ENCODE assay signal across 33 cellular contexts in genomic region chr10:110848106-110848505, GRCh38.
"Had no signal": no experiment of that assay in that cellular context is flagged by ENCODE, and none has a peak within 500 bp of the region (broad histone marks: within the 10 kb centered on the region; RNA-seq: fewer than 3 reads in every experiment).

No MANE protein-coding gene starts in this region.

- H3K27me3 Mint-ChIP-seq: activated CD4-positive, alpha-beta memory T cell treated with anti-CD3 and anti-CD28 coated beads, Interleukin-2, amount 10 ng/mL, durations not matched to agents 7 days and 5 days; activated CD8-positive, alpha-beta memory T cell treated with anti-CD3 and anti-CD28 coated beads, Interleukin-2, amount 10 ng/mL, durations not matched to agents 7 days and 5 days; activated naive CD8-positive, alpha-beta T cell; activated naive CD8-positive, alpha-beta T cell treated with anti-CD3 and anti-CD28 coated beads, Interleukin-2, amount 50 U/mL, for 24 hours; central memory CD8-positive, alpha-beta T cell had no signal

- H3K36me3 ChIP-seq: cardiac muscle cell had no signal

- ATAC-seq: activated CD8-positive, alpha-beta memory T cell treated with anti-CD3 and anti-CD28 coated beads, Interleukin-2, amount 10 ng/mL, durations not matched to agents 7 days and 5 days; activated naive CD8-positive, alpha-beta T cell treated with anti-CD3 and anti-CD28 coated beads, Interleukin-2, amount 50 U/mL, for 24 hours had no signal

- H3K27ac ChIP-seq: cardiac muscle cell had no signal

- H3K27me3 ChIP-seq: cardiac muscle cell had no signal

- H3K4me3 Mint-ChIP-seq: activated CD4-positive, alpha-beta memory T cell treated with anti-CD3 and anti-CD28 coated beads, Interleukin-2, amount 10 ng/mL, durations not matched to agents 7 days and 5 days; activated CD8-positive, alpha-beta memory T cell treated with anti-CD3 and anti-CD28 coated beads, Interleukin-2, amount 10 ng/mL, durations not matched to agents 7 days and 5 days; activated naive CD4-positive, alpha-beta T cell treated with anti-CD3 and anti-CD28 coated beads, Interleukin-2, amount 10 ng/mL, durations not matched to agents 7 days and 5 days; activated naive CD8-positive, alpha-beta T cell treated with anti-CD3 and anti-CD28 coated beads, Interleukin-2, amount 50 U/mL, for 24 hours had no signal

- DNase-seq: activated CD4-positive, alpha-beta memory T cell treated with anti-CD3 and anti-CD28 coated beads, Interleukin-2, amount 10 ng/mL, durations not matched to agents 7 days and 5 days; activated CD4-positive, alpha-beta T cell treated with anti-CD3 and anti-CD28 coated beads for 1 hour; activated CD4-positive, alpha-beta T cell treated with anti-CD3 and anti-CD28 coated beads for 48 hours; activated CD4-positive, CD25-positive, alpha-beta regulatory T cell; activated CD8-positive, alpha-beta memory T cell treated with anti-CD3 and anti-CD28 coated beads for 24 hours; activated CD8-positive, alpha-beta memory T cell treated with anti-CD3 and anti-CD28 coated beads, Interleukin-2, amount 10 ng/mL, durations not matched to agents 7 days and 5 days; activated CD8-positive, alpha-beta memory T cell treated with anti-CD3 and anti-CD28 coated beads, Interleukin-2, amount 50 U/mL, for 48 hours; activated effector memory CD4-positive, alpha-beta T cell treated with Interleukin-2 at 50 U/mL for 16 hours; activated naive CD4-positive, alpha-beta T cell treated with anti-CD3 and anti-CD28 coated beads, Interleukin-2, amount 10 ng/mL, durations not matched to agents 7 days and 5 days; activated naive CD8-positive, alpha-beta T cell treated with anti-CD3 and anti-CD28 coated beads, Interleukin-2, amount 50 U/mL, for 24 hours; activated T-cell treated with anti-CD3 and anti-CD28 coated beads, Interleukin-2, amount 50 U/mL, for 48 hours; aorta; KG1; MM.1S; NCI-H1092 treated with DMSO at 0.1 percent for 48 hours; NCI-H1417; NCI-H146; NCI-H187; NCI-H2029 treated with DMSO at 0.1 percent for 48 hours; NCI-H2107; NCI-H2171; NCI-H510A; NCI-H748 treated with DMSO at 0.1 percent for 48 hours; NK-92 treated with Interleukin-12 subunit alpha and Interleukin-12 subunit beta, amount 100 ng/mL, for 24 hours; OCI-M1; Right ventricle myocardium superior; SW 1271; T-helper 1 cell; T-helper 2 cell; T-helper 9 cell had no signal

- H3K4me3 ChIP-seq: cardiac muscle cell had no signal

- H3K27ac Mint-ChIP-seq: activated CD4-positive, alpha-beta memory T cell treated with anti-CD3 and anti-CD28 coated beads, Interleukin-2, amount 10 ng/mL, durations not matched to agents 7 days and 5 days; activated CD8-positive, alpha-beta memory T cell treated with anti-CD3 and anti-CD28 coated beads, Interleukin-2, amount 10 ng/mL, durations not matched to agents 7 days and 5 days; activated naive CD4-positive, alpha-beta T cell treated with anti-CD3 and anti-CD28 coated beads, Interleukin-2, amount 10 ng/mL, durations not matched to agents 7 days and 5 days; activated naive CD8-positive, alpha-beta T cell; activated naive CD8-positive, alpha-beta T cell treated with anti-CD3 and anti-CD28 coated beads, Interleukin-2, amount 50 U/mL, for 24 hours had no signal

- H3K9me3 Mint-ChIP-seq: activated CD4-positive, alpha-beta memory T cell treated with anti-CD3 and anti-CD28 coated beads, Interleukin-2, amount 10 ng/mL, durations not matched to agents 7 days and 5 days; activated naive CD8-positive, alpha-beta T cell treated with anti-CD3 and anti-CD28 coated beads, Interleukin-2, amount 50 U/mL, for 24 hours had no signal

- H3K36me3 Mint-ChIP-seq: activated naive CD4-positive, alpha-beta T cell treated with anti-CD3 and anti-CD28 coated beads, Interleukin-2, amount 10 ng/mL, durations not matched to agents 7 days and 5 days had no signal
